1 cellular context compared by ENCODE assay signal in the genomic region with DNA sequence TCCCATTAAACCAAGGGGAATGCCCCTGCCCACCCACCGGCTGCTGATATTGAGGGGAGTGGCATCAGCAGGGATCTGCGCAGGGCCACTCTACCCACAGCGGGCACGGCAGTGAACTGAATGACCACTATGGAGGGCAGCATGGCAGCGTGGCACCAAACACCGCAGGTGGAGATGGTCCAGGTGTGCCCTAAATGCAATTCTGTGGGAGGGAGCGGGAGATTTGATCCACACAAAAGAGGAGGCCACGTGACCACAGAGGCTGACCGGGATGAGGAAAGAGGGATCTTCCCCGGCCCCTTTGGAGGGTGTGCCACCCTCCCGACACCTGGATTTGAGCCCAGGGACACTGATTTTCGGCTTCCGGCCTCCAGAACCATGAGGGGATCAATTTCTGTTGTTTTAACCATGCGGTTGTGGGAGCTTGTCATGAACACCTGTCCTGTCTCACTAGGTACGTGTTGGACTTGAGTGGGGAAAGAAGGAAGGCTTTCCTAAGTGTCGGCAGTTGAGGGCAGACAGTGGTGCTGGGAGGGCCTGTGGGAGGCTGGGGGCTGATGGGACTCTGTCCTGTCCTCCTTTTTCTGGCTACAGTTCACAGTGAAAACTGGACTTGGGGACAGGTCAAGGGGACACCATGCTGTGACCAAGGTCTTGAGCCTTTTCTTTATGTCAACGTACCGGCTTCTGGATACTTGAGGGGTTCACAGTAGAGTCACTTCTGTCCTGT.
TF ChIP-seq lines count a peak whose summit lies in the region.

No MANE protein-coding gene starts in this region.

TF ChIP-seq in HepG2, 621 proteins besides CTCF, POLR2A, EP300 and RAD21 (continued from another document):
- TF ChIP-seq ZNF367 (CRISPR knock-in tag; IDR thresholded peaks at IDR 0.05; ENCODE audit: borderline replicate concordance) (no peak), ZNF816 (CRISPR knock-in tag; IDR thresholded peaks at IDR 0.05; ENCODE audit: borderline replicate concordance) (no peak), ZNF17 (CRISPR knock-in tag; IDR thresholded peaks at IDR 0.05) (no peak), PCBP1 (IDR thresholded peaks at IDR 0.05; ENCODE audit: borderline replicate concordance, low read depth, low read length) (no peak), SAP130 (CRISPR knock-in tag; IDR thresholded peaks at IDR 0.05; ENCODE audit: low read depth) (no peak)
- TF ChIP-seq, protein P1, sequence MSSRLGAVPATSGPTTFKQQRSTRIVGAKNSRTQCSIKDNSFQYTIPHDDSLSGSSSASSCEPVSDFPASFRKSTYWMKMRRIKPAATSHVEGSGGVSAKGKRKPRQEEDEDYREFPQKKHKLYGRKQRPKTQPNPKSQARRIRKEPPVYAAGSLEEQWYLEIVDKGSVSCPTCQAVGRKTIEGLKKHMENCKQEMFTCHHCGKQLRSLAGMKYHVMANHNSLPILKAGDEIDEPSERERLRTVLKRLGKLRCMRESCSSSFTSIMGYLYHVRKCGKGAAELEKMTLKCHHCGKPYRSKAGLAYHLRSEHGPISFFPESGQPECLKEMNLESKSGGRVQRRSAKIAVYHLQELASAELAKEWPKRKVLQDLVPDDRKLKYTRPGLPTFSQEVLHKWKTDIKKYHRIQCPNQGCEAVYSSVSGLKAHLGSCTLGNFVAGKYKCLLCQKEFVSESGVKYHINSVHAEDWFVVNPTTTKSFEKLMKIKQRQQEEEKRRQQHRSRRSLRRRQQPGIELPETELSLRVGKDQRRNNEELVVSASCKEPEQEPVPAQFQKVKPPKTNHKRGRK (CRISPR knock-in tag; IDR thresholded peaks at IDR 0.05), result no peak
- TF ChIP-seq, protein P2, sequence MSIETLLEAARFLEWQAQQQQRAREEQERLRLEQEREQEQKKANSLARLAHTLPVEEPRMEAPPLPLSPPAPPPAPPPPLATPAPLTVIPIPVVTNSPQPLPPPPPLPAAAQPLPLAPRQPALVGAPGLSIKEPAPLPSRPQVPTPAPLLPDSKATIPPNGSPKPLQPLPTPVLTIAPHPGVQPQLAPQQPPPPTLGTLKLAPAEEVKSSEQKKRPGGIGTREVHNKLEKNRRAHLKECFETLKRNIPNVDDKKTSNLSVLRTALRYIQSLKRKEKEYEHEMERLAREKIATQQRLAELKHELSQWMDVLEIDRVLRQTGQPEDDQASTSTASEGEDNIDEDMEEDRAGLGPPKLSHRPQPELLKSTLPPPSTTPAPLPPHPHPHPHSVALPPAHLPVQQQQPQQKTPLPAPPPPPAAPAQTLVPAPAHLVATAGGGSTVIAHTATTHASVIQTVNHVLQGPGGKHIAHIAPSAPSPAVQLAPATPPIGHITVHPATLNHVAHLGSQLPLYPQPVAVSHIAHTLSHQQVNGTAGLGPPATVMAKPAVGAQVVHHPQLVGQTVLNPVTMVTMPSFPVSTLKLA (IDR thresholded peaks at IDR 0.05), result no peak
- TF ChIP-seq, protein P3, sequence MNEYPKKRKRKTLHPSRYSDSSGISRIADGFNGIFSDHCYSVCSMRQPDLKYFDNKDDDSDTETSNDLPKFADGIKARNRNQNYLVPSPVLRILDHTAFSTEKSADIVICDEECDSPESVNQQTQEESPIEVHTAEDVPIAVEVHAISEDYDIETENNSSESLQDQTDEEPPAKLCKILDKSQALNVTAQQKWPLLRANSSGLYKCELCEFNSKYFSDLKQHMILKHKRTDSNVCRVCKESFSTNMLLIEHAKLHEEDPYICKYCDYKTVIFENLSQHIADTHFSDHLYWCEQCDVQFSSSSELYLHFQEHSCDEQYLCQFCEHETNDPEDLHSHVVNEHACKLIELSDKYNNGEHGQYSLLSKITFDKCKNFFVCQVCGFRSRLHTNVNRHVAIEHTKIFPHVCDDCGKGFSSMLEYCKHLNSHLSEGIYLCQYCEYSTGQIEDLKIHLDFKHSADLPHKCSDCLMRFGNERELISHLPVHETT (CRISPR knock-in tag; conservative IDR thresholded peaks at IDR 0.05), result no peak
- TF ChIP-seq, protein P4, sequence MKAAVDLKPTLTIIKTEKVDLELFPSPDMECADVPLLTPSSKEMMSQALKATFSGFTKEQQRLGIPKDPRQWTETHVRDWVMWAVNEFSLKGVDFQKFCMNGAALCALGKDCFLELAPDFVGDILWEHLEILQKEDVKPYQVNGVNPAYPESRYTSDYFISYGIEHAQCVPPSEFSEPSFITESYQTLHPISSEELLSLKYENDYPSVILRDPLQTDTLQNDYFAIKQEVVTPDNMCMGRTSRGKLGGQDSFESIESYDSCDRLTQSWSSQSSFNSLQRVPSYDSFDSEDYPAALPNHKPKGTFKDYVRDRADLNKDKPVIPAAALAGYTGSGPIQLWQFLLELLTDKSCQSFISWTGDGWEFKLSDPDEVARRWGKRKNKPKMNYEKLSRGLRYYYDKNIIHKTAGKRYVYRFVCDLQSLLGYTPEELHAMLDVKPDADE (CRISPR knock-in tag; IDR thresholded peaks at IDR 0.05), result no peak
- TF ChIP-seq, protein P5, sequence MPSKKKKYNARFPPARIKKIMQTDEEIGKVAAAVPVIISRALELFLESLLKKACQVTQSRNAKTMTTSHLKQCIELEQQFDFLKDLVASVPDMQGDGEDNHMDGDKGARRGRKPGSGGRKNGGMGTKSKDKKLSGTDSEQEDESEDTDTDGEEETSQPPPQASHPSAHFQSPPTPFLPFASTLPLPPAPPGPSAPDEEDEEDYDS (CRISPR knock-in tag; IDR thresholded peaks at IDR 0.05), result no peak
